Comparison of ENCODE assay signal across 2 cellular contexts in the genomic region with DNA sequence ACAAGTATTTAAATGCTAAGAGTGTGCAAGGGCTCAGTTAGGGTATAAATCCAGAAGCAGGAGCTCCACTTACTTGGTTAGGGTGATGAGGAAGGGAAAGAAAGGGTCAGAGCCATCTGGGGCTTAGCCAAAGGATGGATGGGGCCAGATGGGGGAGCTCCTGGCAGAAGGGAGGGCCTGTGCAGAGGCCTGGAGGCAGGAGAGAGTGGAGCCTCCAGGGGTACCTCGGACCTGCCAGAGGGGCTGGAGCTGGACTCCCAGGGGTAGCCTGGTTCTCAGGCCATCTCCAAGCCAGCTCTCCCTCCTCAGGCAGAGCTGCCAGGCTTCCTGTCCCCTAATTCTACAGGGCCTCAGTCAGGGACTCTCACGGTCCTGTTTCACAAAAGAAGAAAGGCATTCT.
TF ChIP-seq lines count a peak whose summit lies in the region.

No MANE protein-coding gene starts in this region.

TF ChIP-seq in GM23338, 12 proteins besides CTCF, POLR2A, EP300 and RAD21:
- no peak for TF ChIP-seq NANOG (IDR thresholded peaks at IDR 0.05; ENCODE audit: borderline replicate concordance)

TF ChIP-seq in WTC11, 78 proteins besides CTCF, POLR2A, EP300 and RAD21:
- no peak for TF ChIP-seq ATF1 (CRISPR knock-in tag; IDR thresholded peaks at IDR 0.05)
- TF ChIP-seq, protein P1, sequence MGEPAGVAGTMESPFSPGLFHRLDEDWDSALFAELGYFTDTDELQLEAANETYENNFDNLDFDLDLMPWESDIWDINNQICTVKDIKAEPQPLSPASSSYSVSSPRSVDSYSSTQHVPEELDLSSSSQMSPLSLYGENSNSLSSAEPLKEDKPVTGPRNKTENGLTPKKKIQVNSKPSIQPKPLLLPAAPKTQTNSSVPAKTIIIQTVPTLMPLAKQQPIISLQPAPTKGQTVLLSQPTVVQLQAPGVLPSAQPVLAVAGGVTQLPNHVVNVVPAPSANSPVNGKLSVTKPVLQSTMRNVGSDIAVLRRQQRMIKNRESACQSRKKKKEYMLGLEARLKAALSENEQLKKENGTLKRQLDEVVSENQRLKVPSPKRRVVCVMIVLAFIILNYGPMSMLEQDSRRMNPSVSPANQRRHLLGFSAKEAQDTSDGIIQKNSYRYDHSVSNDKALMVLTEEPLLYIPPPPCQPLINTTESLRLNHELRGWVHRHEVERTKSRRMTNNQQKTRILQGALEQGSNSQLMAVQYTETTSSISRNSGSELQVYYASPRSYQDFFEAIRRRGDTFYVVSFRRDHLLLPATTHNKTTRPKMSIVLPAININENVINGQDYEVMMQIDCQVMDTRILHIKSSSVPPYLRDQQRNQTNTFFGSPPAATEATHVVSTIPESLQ (CRISPR knock-in tag; IDR thresholded peaks at IDR 0.05), result no peak
- TF ChIP-seq RORB (CRISPR knock-in tag; IDR thresholded peaks at IDR 0.05), result no peak
- TF ChIP-seq, protein P2, sequence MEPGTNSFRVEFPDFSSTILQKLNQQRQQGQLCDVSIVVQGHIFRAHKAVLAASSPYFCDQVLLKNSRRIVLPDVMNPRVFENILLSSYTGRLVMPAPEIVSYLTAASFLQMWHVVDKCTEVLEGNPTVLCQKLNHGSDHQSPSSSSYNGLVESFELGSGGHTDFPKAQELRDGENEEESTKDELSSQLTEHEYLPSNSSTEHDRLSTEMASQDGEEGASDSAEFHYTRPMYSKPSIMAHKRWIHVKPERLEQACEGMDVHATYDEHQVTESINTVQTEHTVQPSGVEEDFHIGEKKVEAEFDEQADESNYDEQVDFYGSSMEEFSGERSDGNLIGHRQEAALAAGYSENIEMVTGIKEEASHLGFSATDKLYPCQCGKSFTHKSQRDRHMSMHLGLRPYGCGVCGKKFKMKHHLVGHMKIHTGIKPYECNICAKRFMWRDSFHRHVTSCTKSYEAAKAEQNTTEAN (CRISPR knock-in tag; IDR thresholded peaks at IDR 0.05), result no peak
- TF ChIP-seq NFE2L1 (CRISPR knock-in tag; IDR thresholded peaks at IDR 0.05), result no peak
- TF ChIP-seq EMX1 (CRISPR knock-in tag; IDR thresholded peaks at IDR 0.05), result no peak
- TF ChIP-seq CREB1 (CRISPR knock-in tag; IDR thresholded peaks at IDR 0.05), result no peak
- no peak for TF ChIP-seq GABPB1 (CRISPR knock-in tag; IDR thresholded peaks at IDR 0.05)
- TF ChIP-seq, protein P3, sequence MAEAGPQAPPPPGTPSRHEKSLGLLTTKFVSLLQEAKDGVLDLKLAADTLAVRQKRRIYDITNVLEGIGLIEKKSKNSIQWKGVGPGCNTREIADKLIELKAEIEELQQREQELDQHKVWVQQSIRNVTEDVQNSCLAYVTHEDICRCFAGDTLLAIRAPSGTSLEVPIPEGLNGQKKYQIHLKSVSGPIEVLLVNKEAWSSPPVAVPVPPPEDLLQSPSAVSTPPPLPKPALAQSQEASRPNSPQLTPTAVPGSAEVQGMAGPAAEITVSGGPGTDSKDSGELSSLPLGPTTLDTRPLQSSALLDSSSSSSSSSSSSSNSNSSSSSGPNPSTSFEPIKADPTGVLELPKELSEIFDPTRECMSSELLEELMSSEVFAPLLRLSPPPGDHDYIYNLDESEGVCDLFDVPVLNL (CRISPR knock-in tag; IDR thresholded peaks at IDR 0.05; ENCODE audit: borderline replicate concordance, low read depth), result no peak
- TF ChIP-seq ZMAT4 (CRISPR knock-in tag; IDR thresholded peaks at IDR 0.05), result no peak
- TF ChIP-seq, protein P4, sequence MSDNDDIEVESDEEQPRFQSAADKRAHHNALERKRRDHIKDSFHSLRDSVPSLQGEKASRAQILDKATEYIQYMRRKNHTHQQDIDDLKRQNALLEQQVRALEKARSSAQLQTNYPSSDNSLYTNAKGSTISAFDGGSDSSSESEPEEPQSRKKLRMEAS (CRISPR knock-in tag; IDR thresholded peaks at IDR 0.05), result no peak
- TF ChIP-seq TP53 (CRISPR knock-in tag; IDR thresholded peaks at IDR 0.05), result no peak
- TF ChIP-seq TEAD4 (CRISPR knock-in tag; IDR thresholded peaks at IDR 0.05), result no peak
- no peak for TF ChIP-seq RELA (CRISPR knock-in tag; IDR thresholded peaks at IDR 0.05; ENCODE audit: borderline replicate concordance)
- TF ChIP-seq SMAD3 (CRISPR knock-in tag; IDR thresholded peaks at IDR 0.05; ENCODE audit: borderline replicate concordance), result no peak
- TF ChIP-seq, protein P5, sequence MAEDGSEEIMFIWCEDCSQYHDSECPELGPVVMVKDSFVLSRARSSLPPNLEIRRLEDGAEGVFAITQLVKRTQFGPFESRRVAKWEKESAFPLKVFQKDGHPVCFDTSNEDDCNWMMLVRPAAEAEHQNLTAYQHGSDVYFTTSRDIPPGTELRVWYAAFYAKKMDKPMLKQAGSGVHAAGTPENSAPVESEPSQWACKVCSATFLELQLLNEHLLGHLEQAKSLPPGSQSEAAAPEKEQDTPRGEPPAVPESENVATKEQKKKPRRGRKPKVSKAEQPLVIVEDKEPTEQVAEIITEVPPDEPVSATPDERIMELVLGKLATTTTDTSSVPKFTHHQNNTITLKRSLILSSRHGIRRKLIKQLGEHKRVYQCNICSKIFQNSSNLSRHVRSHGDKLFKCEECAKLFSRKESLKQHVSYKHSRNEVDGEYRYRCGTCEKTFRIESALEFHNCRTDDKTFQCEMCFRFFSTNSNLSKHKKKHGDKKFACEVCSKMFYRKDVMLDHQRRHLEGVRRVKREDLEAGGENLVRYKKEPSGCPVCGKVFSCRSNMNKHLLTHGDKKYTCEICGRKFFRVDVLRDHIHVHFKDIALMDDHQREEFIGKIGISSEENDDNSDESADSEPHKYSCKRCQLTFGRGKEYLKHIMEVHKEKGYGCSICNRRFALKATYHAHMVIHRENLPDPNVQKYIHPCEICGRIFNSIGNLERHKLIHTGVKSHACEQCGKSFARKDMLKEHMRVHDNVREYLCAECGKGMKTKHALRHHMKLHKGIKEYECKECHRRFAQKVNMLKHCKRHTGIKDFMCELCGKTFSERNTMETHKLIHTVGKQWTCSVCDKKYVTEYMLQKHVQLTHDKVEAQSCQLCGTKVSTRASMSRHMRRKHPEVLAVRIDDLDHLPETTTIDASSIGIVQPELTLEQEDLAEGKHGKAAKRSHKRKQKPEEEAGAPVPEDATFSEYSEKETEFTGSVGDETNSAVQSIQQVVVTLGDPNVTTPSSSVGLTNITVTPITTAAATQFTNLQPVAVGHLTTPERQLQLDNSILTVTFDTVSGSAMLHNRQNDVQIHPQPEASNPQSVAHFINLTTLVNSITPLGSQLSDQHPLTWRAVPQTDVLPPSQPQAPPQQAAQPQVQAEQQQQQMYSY (CRISPR knock-in tag; IDR thresholded peaks at IDR 0.05), result no peak
- no peak for TF ChIP-seq FOXJ3 (CRISPR knock-in tag; IDR thresholded peaks at IDR 0.05; ENCODE audit: borderline replicate concordance)
- TF ChIP-seq GTF2I (CRISPR knock-in tag; conservative IDR thresholded peaks at IDR 0.05), result no peak
- TF ChIP-seq, protein P6, sequence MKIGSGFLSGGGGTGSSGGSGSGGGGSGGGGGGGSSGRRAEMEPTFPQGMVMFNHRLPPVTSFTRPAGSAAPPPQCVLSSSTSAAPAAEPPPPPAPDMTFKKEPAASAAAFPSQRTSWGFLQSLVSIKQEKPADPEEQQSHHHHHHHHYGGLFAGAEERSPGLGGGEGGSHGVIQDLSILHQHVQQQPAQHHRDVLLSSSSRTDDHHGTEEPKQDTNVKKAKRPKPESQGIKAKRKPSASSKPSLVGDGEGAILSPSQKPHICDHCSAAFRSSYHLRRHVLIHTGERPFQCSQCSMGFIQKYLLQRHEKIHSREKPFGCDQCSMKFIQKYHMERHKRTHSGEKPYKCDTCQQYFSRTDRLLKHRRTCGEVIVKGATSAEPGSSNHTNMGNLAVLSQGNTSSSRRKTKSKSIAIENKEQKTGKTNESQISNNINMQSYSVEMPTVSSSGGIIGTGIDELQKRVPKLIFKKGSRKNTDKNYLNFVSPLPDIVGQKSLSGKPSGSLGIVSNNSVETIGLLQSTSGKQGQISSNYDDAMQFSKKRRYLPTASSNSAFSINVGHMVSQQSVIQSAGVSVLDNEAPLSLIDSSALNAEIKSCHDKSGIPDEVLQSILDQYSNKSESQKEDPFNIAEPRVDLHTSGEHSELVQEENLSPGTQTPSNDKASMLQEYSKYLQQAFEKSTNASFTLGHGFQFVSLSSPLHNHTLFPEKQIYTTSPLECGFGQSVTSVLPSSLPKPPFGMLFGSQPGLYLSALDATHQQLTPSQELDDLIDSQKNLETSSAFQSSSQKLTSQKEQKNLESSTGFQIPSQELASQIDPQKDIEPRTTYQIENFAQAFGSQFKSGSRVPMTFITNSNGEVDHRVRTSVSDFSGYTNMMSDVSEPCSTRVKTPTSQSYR (CRISPR knock-in tag; IDR thresholded peaks at IDR 0.05), result no peak
- TF ChIP-seq MYBL2 (CRISPR knock-in tag; IDR thresholded peaks at IDR 0.05), result no peak
TF ChIP-seq in WTC11: peak in this region for 0.
